Comparison of ENCODE assay signal across 2 cellular contexts in genomic region chr4:139255581-139255980, GRCh38. TPM values are rescaled to one million over a fixed set of nuclear protein-coding genes. Genes with fewer than 3 reads are reported as not detected.
"Had no signal": no experiment of that assay in that cellular context is flagged by ENCODE, and none has a peak within 500 bp of the region (broad histone marks: within the 10 kb centered on the region; RNA-seq: fewer than 3 reads in every experiment).

No MANE protein-coding gene starts in this region.

RNA-seq across cellular contexts. Expression of gene MGARP, which starts 24.4 kb away (rescaled TPM):
- total RNA-seq: activated CD4-positive, alpha-beta memory T cell treated with anti-CD3 and anti-CD28 coated beads, Interleukin-2, amount 10 ng/mL, durations not matched to agents 7 days and 5 days; activated T-helper 2 cell treated with anti-CD3 and anti-CD28 coated beads, Interferon-gamma antibody, Interleukin-2, Interleukin-4, amounts not matched to agents 10 μg/mL and 5 μg/mL and 100 μg/mL, durations not matched to agents 14 hours and 24 hours and 36 hours had no signal
